In the genomic region with DNA sequence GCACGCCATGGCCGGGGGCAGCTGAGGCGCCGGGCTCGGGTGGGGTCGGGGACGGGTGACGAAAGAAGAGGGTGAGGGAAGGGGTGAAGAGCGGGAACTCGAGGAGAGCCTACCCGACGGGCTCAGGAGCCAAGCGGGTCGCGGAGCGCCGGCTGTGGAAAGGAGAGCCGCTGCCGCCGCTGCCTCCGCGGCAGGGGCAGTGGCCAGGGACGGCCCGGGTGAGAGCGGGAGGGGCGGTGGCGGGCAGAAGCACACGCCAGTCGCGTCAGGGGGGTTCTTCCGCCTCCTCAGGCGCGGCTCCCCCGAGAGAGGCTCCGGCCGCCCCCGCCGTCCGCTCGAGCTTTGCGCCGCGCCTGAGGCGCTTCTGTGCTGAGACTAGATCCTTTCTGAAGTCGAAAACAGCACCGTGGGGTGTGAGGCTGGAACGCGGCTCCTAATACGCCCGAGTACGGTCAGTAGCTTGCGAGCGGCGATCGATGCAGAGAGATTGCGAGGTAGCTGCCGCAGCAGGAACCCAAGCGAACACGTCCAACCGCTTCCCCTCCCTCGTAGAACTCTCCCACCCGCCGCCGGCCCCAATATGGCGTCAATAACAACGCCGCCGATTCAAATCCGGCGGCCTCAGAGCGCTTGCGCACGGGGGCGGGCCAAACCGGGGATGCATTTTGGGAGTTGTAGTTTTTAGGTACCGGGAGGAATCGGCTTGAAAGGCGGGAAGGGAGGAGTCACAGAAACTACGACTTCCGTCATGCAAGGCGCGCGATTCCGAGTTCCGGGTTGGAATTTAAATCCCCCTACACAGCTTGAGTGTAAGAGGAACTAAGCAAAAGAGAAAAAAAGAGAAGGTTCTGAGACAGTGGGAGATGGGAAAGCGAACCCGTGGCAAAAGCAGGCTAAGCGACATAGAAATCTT, we compare ENCODE assay signal across 1 cellular context.
TF ChIP-seq lines count a peak whose summit lies in the region.

A gene (minus strand): TSS at position 558 of the 913 bp plus-strand sequence. CDS start 549 bp downstream, at position 9.

TF ChIP-seq in K562, 482 proteins besides CTCF, POLR2A, EP300 and RAD21 (continued from another document and continues in another):
- TF ChIP-seq, protein P1, sequence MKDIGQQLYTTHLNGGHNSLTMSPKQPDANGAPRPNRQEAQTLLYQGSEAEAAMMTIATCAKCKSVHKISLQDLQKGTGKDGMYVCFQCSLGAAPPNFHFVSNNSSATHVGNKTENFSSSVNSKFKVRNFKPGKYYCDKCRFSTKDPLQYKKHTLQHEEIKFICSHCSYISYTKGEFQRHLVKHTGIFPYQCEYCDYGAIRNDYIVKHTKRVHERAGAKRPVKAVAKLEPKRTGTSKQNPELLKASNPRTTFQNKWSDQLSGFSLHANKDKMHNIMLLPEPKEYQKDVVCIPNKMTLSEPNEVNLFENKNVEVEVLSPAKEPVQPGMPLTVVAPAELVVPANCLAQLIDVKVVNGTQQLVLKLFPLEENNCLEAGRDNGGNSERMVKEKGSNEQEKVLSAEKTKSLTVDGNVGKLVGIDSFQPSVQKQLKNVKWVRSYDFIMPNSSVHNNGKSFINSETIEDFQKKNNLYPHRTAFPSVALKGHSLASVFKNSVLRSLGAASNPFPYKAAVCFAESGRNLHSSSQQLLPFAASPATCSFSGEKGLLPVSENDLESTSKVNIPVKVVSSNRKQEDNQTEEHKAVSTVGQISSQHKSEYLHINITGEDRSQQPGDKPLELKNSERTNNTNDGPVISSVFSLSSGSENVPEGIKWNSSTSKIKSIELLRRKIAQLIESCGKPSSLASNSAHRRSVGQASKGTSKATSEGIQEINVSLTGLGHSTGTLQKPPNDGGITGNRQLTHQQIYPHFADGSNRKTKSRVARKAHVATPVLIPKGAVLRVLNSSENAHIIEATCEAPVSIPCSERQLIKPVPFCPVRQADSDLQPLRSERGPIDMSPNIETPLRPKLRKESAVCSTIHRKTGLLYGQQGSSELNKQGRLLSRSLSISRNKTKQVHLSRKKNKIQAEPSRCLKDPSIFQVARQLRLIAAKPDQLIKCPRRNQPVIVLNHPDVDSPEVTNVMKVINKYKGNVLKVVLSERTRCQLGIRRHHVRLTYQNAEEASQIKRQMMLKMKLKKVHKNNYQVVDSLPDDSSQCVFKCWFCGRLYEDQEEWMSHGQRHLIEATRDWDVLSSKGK (CRISPR knock-in tag; IDR thresholded peaks at IDR 0.05) = no peak
- TF ChIP-seq, protein P2, sequence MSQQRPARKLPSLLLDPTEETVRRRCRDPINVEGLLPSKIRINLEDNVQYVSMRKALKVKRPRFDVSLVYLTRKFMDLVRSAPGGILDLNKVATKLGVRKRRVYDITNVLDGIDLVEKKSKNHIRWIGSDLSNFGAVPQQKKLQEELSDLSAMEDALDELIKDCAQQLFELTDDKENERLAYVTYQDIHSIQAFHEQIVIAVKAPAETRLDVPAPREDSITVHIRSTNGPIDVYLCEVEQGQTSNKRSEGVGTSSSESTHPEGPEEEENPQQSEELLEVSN (IDR thresholded peaks at IDR 0.05; ENCODE audit: borderline replicate concordance in 1 of 2, extremely low read depth in 1 of 2, insufficient read depth in 1 of 2, insufficient read length in 1 of 2, low read depth in 1 of 2, low read length in 1 of 2, poor library complexity in 1 of 2, severe bottlenecking in 1 of 2) = peak in 1 of 2 experiments; percentile 40
- TF ChIP-seq HMG20B (CRISPR knock-in tag; IDR thresholded peaks at IDR 0.05) (no peak), DACH1 (IDR thresholded peaks at IDR 0.05; ENCODE audit: partially characterized antibody) (no peak), KDM2B (CRISPR knock-in tag; IDR thresholded peaks at IDR 0.05) (peak; percentile 70; the same call in 1 of the 2 replicates), RUNX1 (IDR thresholded peaks at IDR 0.05; ENCODE audit: low read depth) (no peak), ZNF133 (CRISPR knock-in tag; IDR thresholded peaks at IDR 0.05) (no peak), SLC30A9 (CRISPR knock-in tag; IDR thresholded peaks at IDR 0.05) (no peak), MCM5 (IDR thresholded peaks at IDR 0.05; ENCODE audit: low read depth) (no peak), PCBP1 (IDR thresholded peaks at IDR 0.05; ENCODE audit: low read depth, low read length, poor library complexity, severe bottlenecking) (peak; percentile 54), FOXA1 (IDR thresholded peaks at IDR 0.05; ENCODE audit: borderline replicate concordance) (no peak), ZNF24 (IDR thresholded peaks at IDR 0.05) (no peak; the same call in 1 of the 2 replicates), BRD4 (IDR thresholded peaks at IDR 0.05) (0 out of 2 replicates have a peak, but pooled peaks have one; percentile 59), EZH2 (IDR thresholded peaks at IDR 0.05; ENCODE audit: borderline replicate concordance, low read depth, low read length) (no peak), CCAR2 (IDR thresholded peaks at IDR 0.05; ENCODE audit: low read depth, low read length) (no peak), SREBF1 (IDR thresholded peaks at IDR 0.05; ENCODE audit: borderline replicate concordance, low read depth, low read length) (no peak), GABPA (tag; conservative IDR thresholded peaks at IDR 0.05; ENCODE audit: low read depth) (peak; percentile 89), HNRNPK (IDR thresholded peaks at IDR 0.05; ENCODE audit: low read depth, low read length, poor library complexity, severe bottlenecking) (no peak), NCOA1 (IDR thresholded peaks at IDR 0.05; ENCODE audit: low read depth) (no peak), GATAD2A (IDR thresholded peaks at IDR 0.05) (0 out of 2 replicates have a peak, but pooled peaks have one; percentile 62), FOXJ3 (CRISPR knock-in tag; IDR thresholded peaks at IDR 0.05) (no peak), MECOM (CRISPR knock-in tag; IDR thresholded peaks at IDR 0.05) (no peak), RBM22 (IDR thresholded peaks at IDR 0.05; ENCODE audit: low read depth, low read length, poor library complexity, severe bottlenecking) (peak; percentile 57), PTTG1 (tag; IDR thresholded peaks at IDR 0.05; ENCODE audit: low read depth) (no peak), RAD51 (IDR thresholded peaks at IDR 0.05; ENCODE audit: borderline replicate concordance, low read depth) (no peak), FUS (optimal IDR thresholded peaks at IDR 0.05; ENCODE audit: low read depth, low read length) (no peak), GTF2E2 (tag; IDR thresholded peaks at IDR 0.05) (0 out of 2 replicates have a peak, but pooled peaks have one; percentile 38), GATA2 (CRISPR knock-in tag; IDR thresholded peaks at IDR 0.05) (no peak), ZNF3 (CRISPR knock-in tag; IDR thresholded peaks at IDR 0.05) (no peak), ZBED1 (IDR thresholded peaks at IDR 0.05) (no peak), MIER1 (IDR thresholded peaks at IDR 0.05; ENCODE audit: low read depth) (no peak), YBX1 (IDR thresholded peaks at IDR 0.05) (no peak)
- TF ChIP-seq, protein P3, sequence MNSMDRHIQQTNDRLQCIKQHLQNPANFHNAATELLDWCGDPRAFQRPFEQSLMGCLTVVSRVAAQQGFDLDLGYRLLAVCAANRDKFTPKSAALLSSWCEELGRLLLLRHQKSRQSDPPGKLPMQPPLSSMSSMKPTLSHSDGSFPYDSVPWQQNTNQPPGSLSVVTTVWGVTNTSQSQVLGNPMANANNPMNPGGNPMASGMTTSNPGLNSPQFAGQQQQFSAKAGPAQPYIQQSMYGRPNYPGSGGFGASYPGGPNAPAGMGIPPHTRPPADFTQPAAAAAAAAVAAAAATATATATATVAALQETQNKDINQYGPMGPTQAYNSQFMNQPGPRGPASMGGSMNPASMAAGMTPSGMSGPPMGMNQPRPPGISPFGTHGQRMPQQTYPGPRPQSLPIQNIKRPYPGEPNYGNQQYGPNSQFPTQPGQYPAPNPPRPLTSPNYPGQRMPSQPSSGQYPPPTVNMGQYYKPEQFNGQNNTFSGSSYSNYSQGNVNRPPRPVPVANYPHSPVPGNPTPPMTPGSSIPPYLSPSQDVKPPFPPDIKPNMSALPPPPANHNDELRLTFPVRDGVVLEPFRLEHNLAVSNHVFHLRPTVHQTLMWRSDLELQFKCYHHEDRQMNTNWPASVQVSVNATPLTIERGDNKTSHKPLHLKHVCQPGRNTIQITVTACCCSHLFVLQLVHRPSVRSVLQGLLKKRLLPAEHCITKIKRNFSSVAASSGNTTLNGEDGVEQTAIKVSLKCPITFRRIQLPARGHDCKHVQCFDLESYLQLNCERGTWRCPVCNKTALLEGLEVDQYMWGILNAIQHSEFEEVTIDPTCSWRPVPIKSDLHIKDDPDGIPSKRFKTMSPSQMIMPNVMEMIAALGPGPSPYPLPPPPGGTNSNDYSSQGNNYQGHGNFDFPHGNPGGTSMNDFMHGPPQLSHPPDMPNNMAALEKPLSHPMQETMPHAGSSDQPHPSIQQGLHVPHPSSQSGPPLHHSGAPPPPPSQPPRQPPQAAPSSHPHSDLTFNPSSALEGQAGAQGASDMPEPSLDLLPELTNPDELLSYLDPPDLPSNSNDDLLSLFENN (IDR thresholded peaks at IDR 0.05; ENCODE audit: low read depth in 2 of 2, low read length in 2 of 2) = peak in 1 of 2 experiments; percentile 54; a peak in 1 of 4 replicates
- TF ChIP-seq, protein P4, sequence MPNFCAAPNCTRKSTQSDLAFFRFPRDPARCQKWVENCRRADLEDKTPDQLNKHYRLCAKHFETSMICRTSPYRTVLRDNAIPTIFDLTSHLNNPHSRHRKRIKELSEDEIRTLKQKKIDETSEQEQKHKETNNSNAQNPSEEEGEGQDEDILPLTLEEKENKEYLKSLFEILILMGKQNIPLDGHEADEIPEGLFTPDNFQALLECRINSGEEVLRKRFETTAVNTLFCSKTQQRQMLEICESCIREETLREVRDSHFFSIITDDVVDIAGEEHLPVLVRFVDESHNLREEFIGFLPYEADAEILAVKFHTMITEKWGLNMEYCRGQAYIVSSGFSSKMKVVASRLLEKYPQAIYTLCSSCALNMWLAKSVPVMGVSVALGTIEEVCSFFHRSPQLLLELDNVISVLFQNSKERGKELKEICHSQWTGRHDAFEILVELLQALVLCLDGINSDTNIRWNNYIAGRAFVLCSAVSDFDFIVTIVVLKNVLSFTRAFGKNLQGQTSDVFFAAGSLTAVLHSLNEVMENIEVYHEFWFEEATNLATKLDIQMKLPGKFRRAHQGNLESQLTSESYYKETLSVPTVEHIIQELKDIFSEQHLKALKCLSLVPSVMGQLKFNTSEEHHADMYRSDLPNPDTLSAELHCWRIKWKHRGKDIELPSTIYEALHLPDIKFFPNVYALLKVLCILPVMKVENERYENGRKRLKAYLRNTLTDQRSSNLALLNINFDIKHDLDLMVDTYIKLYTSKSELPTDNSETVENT (CRISPR knock-in tag; IDR thresholded peaks at IDR 0.05) = peak; percentile 89
- TF ChIP-seq, protein P5, sequence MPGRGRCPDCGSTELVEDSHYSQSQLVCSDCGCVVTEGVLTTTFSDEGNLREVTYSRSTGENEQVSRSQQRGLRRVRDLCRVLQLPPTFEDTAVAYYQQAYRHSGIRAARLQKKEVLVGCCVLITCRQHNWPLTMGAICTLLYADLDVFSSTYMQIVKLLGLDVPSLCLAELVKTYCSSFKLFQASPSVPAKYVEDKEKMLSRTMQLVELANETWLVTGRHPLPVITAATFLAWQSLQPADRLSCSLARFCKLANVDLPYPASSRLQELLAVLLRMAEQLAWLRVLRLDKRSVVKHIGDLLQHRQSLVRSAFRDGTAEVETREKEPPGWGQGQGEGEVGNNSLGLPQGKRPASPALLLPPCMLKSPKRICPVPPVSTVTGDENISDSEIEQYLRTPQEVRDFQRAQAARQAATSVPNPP (IDR thresholded peaks at IDR 0.05; ENCODE audit: borderline replicate concordance, insufficient read depth, insufficient read length) = no peak
- TF ChIP-seq, protein P6, sequence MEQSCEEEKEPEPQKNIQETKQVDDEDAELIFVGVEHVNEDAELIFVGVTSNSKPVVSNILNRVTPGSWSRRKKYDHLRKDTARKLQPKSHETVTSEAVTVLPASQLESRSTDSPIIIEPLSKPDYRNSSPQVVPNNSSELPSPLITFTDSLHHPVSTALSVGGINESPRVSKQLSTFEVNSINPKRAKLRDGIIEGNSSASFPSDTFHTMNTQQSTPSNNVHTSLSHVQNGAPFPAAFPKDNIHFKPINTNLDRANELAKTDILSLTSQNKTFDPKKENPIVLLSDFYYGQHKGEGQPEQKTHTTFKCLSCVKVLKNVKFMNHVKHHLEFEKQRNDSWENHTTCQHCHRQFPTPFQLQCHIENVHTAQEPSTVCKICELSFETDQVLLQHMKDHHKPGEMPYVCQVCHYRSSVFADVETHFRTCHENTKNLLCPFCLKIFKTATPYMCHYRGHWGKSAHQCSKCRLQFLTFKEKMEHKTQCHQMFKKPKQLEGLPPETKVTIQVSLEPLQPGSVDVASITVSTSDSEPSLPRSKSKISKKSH (CRISPR knock-in tag; IDR thresholded peaks at IDR 0.05) = no peak
- TF ChIP-seq, protein P7, sequence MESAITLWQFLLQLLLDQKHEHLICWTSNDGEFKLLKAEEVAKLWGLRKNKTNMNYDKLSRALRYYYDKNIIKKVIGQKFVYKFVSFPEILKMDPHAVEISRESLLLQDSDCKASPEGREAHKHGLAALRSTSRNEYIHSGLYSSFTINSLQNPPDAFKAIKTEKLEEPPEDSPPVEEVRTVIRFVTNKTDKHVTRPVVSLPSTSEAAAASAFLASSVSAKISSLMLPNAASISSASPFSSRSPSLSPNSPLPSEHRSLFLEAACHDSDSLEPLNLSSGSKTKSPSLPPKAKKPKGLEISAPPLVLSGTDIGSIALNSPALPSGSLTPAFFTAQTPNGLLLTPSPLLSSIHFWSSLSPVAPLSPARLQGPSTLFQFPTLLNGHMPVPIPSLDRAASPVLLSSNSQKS (CRISPR knock-in tag; IDR thresholded peaks at IDR 0.05) = no peak
- TF ChIP-seq, protein P8, sequence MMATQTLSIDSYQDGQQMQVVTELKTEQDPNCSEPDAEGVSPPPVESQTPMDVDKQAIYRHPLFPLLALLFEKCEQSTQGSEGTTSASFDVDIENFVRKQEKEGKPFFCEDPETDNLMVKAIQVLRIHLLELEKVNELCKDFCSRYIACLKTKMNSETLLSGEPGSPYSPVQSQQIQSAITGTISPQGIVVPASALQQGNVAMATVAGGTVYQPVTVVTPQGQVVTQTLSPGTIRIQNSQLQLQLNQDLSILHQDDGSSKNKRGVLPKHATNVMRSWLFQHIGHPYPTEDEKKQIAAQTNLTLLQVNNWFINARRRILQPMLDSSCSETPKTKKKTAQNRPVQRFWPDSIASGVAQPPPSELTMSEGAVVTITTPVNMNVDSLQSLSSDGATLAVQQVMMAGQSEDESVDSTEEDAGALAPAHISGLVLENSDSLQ (IDR thresholded peaks at IDR 0.05) = peak; percentile 23
- TF ChIP-seq, protein P9, sequence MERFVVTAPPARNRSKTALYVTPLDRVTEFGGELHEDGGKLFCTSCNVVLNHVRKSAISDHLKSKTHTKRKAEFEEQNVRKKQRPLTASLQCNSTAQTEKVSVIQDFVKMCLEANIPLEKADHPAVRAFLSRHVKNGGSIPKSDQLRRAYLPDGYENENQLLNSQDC (CRISPR knock-in tag; IDR thresholded peaks at IDR 0.05) = peak; percentile 91
- TF ChIP-seq, protein P10, sequence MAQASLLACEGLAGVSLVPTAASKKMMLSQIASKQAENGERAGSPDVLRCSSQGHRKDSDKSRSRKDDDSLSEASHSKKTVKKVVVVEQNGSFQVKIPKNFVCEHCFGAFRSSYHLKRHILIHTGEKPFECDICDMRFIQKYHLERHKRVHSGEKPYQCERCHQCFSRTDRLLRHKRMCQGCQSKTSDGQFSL (CRISPR knock-in tag; IDR thresholded peaks at IDR 0.05) = peak; percentile 85
- TF ChIP-seq, protein P10 (tag; IDR thresholded peaks at IDR 0.05) = no peak
